ENCODE assay signal across 22 cellular contexts in genomic region chr15:38620851-38621594, GRCh38. TPM values are rescaled to one million over a fixed set of nuclear protein-coding genes. Genes with fewer than 3 reads are reported as not detected.
DNase-seq lines count a peak whose midpoint lies in the region; ATAC-seq and TF ChIP-seq lines count a peak whose summit lies in the region.
"Had no signal": no experiment of that assay in that cellular context is flagged by ENCODE, and none has a peak within 500 bp of the region (broad histone marks: within the 10 kb centered on the region; RNA-seq: fewer than 3 reads in every experiment).

No MANE protein-coding gene starts in this region.

- BruUV-seq in OCI-LY7 (replicated peaks; lab: Mats Ljungman, UMichigan) = no TSS peak

- H3K27ac Mint-ChIP-seq in stimulated activated memory B cell treated with anti-CD40 and anti-IgM and Interleukin-4, amounts not matched to agents 10 μg/mL and 1 μg/mL and 100 μg/mL, for 72 hours = peak overlapping the region; percentile 10
- H3K27ac Mint-ChIP-seq: activated CD8-positive, alpha-beta memory T cell treated with anti-CD3 and anti-CD28 coated beads, Interleukin-2, amount 10 ng/mL, durations not matched to agents 7 days and 5 days; activated naive CD4-positive, alpha-beta T cell treated with anti-CD3 and anti-CD28 coated beads, Interleukin-2, amount 50 U/mL, for 72 hours had no signal

- no peaks in the 10 kb centered on the region for H3K27me3 Mint-ChIP-seq in stimulated activated memory B cell treated with anti-CD40 and anti-IgM and Interleukin-4, amounts not matched to agents 10 μg/mL and 1 μg/mL and 100 μg/mL, for 72 hours
- H3K27me3 Mint-ChIP-seq: activated CD8-positive, alpha-beta memory T cell treated with anti-CD3 and anti-CD28 coated beads, Interleukin-2, amount 10 ng/mL, durations not matched to agents 7 days and 5 days had no signal

- H3K9me2 ChIP-seq in OCI-LY7 (ENCODE audit: insufficient read depth, low read length) = no peaks in the 10 kb centered on the region
- H3K9me2 ChIP-seq: SK-N-SH had no signal

- no peaks in the 10 kb centered on the region for H3K9me3 ChIP-seq in cardiac muscle cell (ENCODE audit: low read depth)
- H3K9me3 ChIP-seq in OCI-LY7 (ENCODE audit: low read length) = no peaks in the 10 kb centered on the region
- no peaks in the 10 kb centered on the region for H3K9me3 ChIP-seq in right lobe of liver
- H3K9me3 ChIP-seq: Caco-2, ovary, SK-N-SH, thoracic aorta had no signal

- H3K9me3 Mint-ChIP-seq in stimulated activated memory B cell treated with anti-CD40 and anti-IgM and Interleukin-4, amounts not matched to agents 10 μg/mL and 1 μg/mL and 100 μg/mL, for 72 hours = no peaks in the 10 kb centered on the region

- no peaks in the 10 kb centered on the region for H3K79me2 ChIP-seq in OCI-LY7 (ENCODE audit: insufficient read depth, low read depth, low read length)

- no peaks in the 10 kb centered on the region for H3K36me3 Mint-ChIP-seq in stimulated activated memory B cell treated with anti-CD40 and anti-IgM and Interleukin-4, amounts not matched to agents 10 μg/mL and 1 μg/mL and 100 μg/mL, for 72 hours
- H3K36me3 Mint-ChIP-seq: activated naive CD4-positive, alpha-beta T cell treated with anti-CD3 and anti-CD28 coated beads, Interleukin-2, amount 50 U/mL, for 72 hours had no signal

- POLR2A ChIA-PET in OCI-LY7 (lab: Charles Lee) = interaction anchor here (0.7 to 0.9 kb wide), 3 partner anchors 9 to 462 kb away, joined by 3 to 4 read pairs (median 3); no protein-coding TSS in a partner anchor

- intact Hi-C loops in left cardiac atrium (cut with DNase I) = loop anchor here in 1 of 2 donors (10.0 kb wide), 1 partner anchor 56 kb away; the partner anchor contains the start of gene RASGRP1
- intact Hi-C loops in OCI-LY7 (cut with micrococcal nuclease; ENCODE audit: unreplicated experiment) = no loop called here
- intact Hi-C loops in left colon (cut with DNase I, micrococcal nuclease) = no loop called here
- intact Hi-C loops in right lobe of liver (cut with DNase I) = no loop called here

- no peaks in the 10 kb centered on the region for H4K20me1 ChIP-seq in OCI-LY7 (ENCODE audit: insufficient read depth, low read length)

- ATAC-seq in left cardiac atrium = no peak
- peak; percentile 45 for ATAC-seq in left colon
- no peak for ATAC-seq in stimulated activated memory B cell treated with anti-CD40 and anti-IgM and Interleukin-4, amounts not matched to agents 10 μg/mL and 1 μg/mL and 100 μg/mL, for 72 hours
- ATAC-seq in right lobe of liver = no peak
- ATAC-seq: activated CD8-positive, alpha-beta memory T cell treated with anti-CD3 and anti-CD28 coated beads, Interleukin-2, amount 10 ng/mL, durations not matched to agents 7 days and 5 days; activated naive CD4-positive, alpha-beta T cell treated with anti-CD3 and anti-CD28 coated beads, Interleukin-2, amount 50 U/mL, for 72 hours; stimulated activated naive CD8-positive, alpha-beta T cell treated with anti-CD3 and anti-CD28 coated beads, Interleukin-15, Interleukin-2, amounts not matched to agents 100 U/mL and 50 U/mL, for 24 hours had no signal

- H3K4me3 Mint-ChIP-seq in stimulated activated memory B cell treated with anti-CD40 and anti-IgM and Interleukin-4, amounts not matched to agents 10 μg/mL and 1 μg/mL and 100 μg/mL, for 72 hours = no peak overlapping the region
- H3K4me3 Mint-ChIP-seq: activated CD8-positive, alpha-beta memory T cell treated with anti-CD3 and anti-CD28 coated beads, Interleukin-2, amount 10 ng/mL, durations not matched to agents 7 days and 5 days had no signal

- H3K27ac ChIP-seq in cardiac muscle cell (peak overlapping the region; percentile 83), OCI-LY7 (ENCODE audit: low read depth, low read length, poor library complexity, severe bottlenecking) (no peak overlapping the region), right lobe of liver (no peak overlapping the region)
- H3K27ac ChIP-seq: ovary, thoracic aorta had no signal

- H3K4me1 ChIP-seq in cardiac muscle cell (ENCODE audit: low read depth) (peaks cover 35% of the 10 kb centered on the region), OCI-LY7 (ENCODE audit: insufficient read depth, low read length, poor library complexity, severe bottlenecking) (peaks cover 3% of the 10 kb centered on the region), right lobe of liver (no peaks in the 10 kb centered on the region)

- no peak overlapping the region for H3K4me2 ChIP-seq in OCI-LY7 (ENCODE audit: low read length)
- H3K4me2 ChIP-seq: SK-N-SH had no signal

- H3K36me3 ChIP-seq in cardiac muscle cell (no peaks in the 10 kb centered on the region), OCI-LY7 (ENCODE audit: insufficient read depth, low read length) (no peaks in the 10 kb centered on the region), right lobe of liver (no peaks in the 10 kb centered on the region)
- H3K36me3 ChIP-seq: ovary, thoracic aorta had no signal

- H3K27me3 ChIP-seq in cardiac muscle cell (no peaks in the 10 kb centered on the region), right lobe of liver (no peaks in the 10 kb centered on the region)
- H3K27me3 ChIP-seq: ovary had no signal

- H3K4me1 Mint-ChIP-seq in stimulated activated memory B cell treated with anti-CD40 and anti-IgM and Interleukin-4, amounts not matched to agents 10 μg/mL and 1 μg/mL and 100 μg/mL, for 72 hours = peaks cover 20% of the 10 kb centered on the region

- TF ChIP-seq CTCF in cardiac muscle cell (IDR thresholded peaks at IDR 0.05; ENCODE audit: low read depth, low read length) = no peak
- TF ChIP-seq CTCF in OCI-LY7 (conservative IDR thresholded peaks at IDR 0.05; ENCODE audit: low read length) = no peak
- no peak for TF ChIP-seq CTCF in right lobe of liver (IDR thresholded peaks at IDR 0.05)

- H2AFZ ChIP-seq in OCI-LY7 (ENCODE audit: low read length) = peak overlapping the region; percentile 9; the same call in 1 of the 2 replicates

- TF ChIP-seq POLR2A in right lobe of liver (IDR thresholded peaks at IDR 0.05) = no peak

- H3K4me3 ChIP-seq in cardiac muscle cell = no peak overlapping the region
- no peak overlapping the region for H3K4me3 ChIP-seq in OCI-LY7 (ENCODE audit: low read depth, low read length, poor library complexity, severe bottlenecking)
- no peak overlapping the region for H3K4me3 ChIP-seq in right lobe of liver
- H3K4me3 ChIP-seq: ovary, thoracic aorta had no signal

- WGBS in right lobe of liver (ENCODE audit: insufficient coverage, low coverage, low lambda C conversion rate, missing lambda C conversion rate) = 6% methylated on average over 3 of the region's 3 CpGs

- CTCF ChIA-PET in OCI-LY7 (lab: Charles Lee; ENCODE audit: unreplicated experiment) = no interaction called here

- peak in 1 of 2 donors; percentile 6 for DNase-seq in cardiac muscle cell (ENCODE audit: low read depth in 1 of 2, low spot score in 1 of 2)
- DNase-seq in left cardiac atrium = no peak
- DNase-seq in OCI-LY7 (ENCODE audit: low spot score) = no peak
- DNase-seq in left colon = no peak
- DNase-seq in DMS53 treated with DMSO at 0.1 percent for 48 hours (lab: John Stamatoyannopoulos, UW; ENCODE audit: unreplicated experiment) = no peak
- no peak for DNase-seq in pons (ENCODE audit: low spot score)
- DNase-seq in right lobe of liver = no peak
- DNase-seq: activated CD4-positive, alpha-beta T cell treated with anti-CD3 and anti-CD28 coated beads for 4 hours; activated CD8-positive, alpha-beta memory T cell treated with anti-CD3 and anti-CD28 coated beads, Interleukin-2, amount 10 ng/mL, durations not matched to agents 7 days and 5 days; anterior cingulate cortex; Caco-2; head of caudate nucleus; mesenchymal stem cell; NCI-H187; ovary; right cardiac atrium; SK-N-SH; stimulated activated naive CD8-positive, alpha-beta T cell treated with anti-CD3 and anti-CD28 coated beads, Interleukin-15, Interleukin-2, amounts not matched to agents 100 U/mL and 50 U/mL, for 24 hours had no signal

RNA-seq across cellular contexts. Expression of gene RASGRP1, which starts 56.4 kb away (rescaled TPM):
- total RNA-seq in cardiac muscle cell = 2.6 and 4.5 TPM in 2 replicates
- polyA plus RNA-seq in cardiac muscle cell = 1.1 and 6.3 TPM in 2 replicates
- total RNA-seq in left cardiac atrium = 1 to 10 TPM; 1.0 to 1.6 TPM
- total RNA-seq in OCI-LY7 (2014; rRNA removed; shearing (Covaris generic)) = 17.0 and 17.2 TPM in 2 replicates
- total RNA-seq in OCI-LY7 (2022) = 6.1 and 12.9 TPM in 2 replicates
- 1 to 10 TPM in 1 of 2 donors, under 1 TPM in 1; 0.84 to 1.0 TPM for total RNA-seq in left colon
- total RNA-seq in right lobe of liver = under 1 TPM; 0.11 to 0.64 (median 0.32) TPM
- total RNA-seq: A673 had no signal
